Comparison of ENCODE assay signal across 2 cellular contexts in genomic region chr17:15952916-15953865, GRCh38.
TF ChIP-seq lines count a peak whose summit lies in the region.

No MANE protein-coding gene starts in this region.

TF ChIP-seq in HepG2, 621 proteins besides CTCF, POLR2A, EP300 and RAD21:
- TF ChIP-seq ZNF546 (CRISPR knock-in tag; conservative IDR thresholded peaks at IDR 0.05) (no peak), MAFK (conservative IDR thresholded peaks at IDR 0.05 in 1 of 2, IDR thresholded peaks at IDR 0.05 in 1 of 2; ENCODE audit: low read length in 2 of 2) (peak; percentile 50 to 61), MAFF (IDR thresholded peaks at IDR 0.05; ENCODE audit: low read depth, low read length) (peak; percentile 66)

TF ChIP-seq in endothelial cell of umbilical vein, 7 proteins besides CTCF, POLR2A, EP300 and RAD21:
- TF ChIP-seq GATA2 (IDR thresholded peaks at IDR 0.05; ENCODE audit: insufficient read depth, insufficient read length, low read depth, low read length): no peak
- TF ChIP-seq MYC (IDR thresholded peaks at IDR 0.05; ENCODE audit: low read depth, low read length): no peak
- no peak for TF ChIP-seq MAX (IDR thresholded peaks at IDR 0.05; ENCODE audit: insufficient read depth, insufficient read length)
TF ChIP-seq in endothelial cell of umbilical vein: peak in this region for 0.
